ENCODE assay signal across 24 cellular contexts in the genomic region with DNA sequence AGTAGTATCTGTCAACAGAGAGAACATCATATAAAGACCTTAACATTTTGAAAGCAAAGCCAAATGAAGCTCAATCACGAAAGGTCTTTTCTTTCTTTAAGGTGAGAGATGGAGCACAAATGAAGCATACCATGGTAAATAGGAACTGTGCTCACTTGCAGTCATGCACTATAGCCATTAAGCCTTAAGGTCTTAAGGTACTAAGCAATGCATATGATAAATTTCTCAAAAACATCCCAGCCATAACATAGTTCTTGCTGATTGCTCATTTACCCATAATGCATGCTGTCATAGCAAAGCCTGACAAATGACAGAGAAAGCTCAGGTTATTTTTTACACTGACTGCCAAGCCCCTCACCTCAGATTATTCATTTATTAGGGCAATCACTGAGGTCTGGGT.
"Had no signal": no experiment of that assay in that cellular context is flagged by ENCODE, and none has a peak within 500 bp of the region (broad histone marks: within the 10 kb centered on the region; RNA-seq: fewer than 3 reads in every experiment).

No MANE protein-coding gene starts in this region.

- DNase-seq: colonic mucosa; cortex of kidney; dermis blood vessel endothelial cell; dorsolateral prefrontal cortex; effector CD4-positive, alpha-beta T cell; effector CD8-positive, alpha-beta T cell; effector memory CD4-positive, alpha-beta T cell; effector memory CD8-positive, alpha-beta T cell; endodermal cell; erythroblast; esophagus squamous epithelium; foreskin fibroblast; foreskin keratinocyte; foreskin melanocyte; gastrocnemius medialis; glutamatergic neuron; head of caudate nucleus; heart left ventricle; heart right ventricle had no signal

- H3K4me1 ChIP-seq: colonic mucosa, gastrocnemius medialis had no signal

- H3K27me3 ChIP-seq: colonic mucosa, esophagus muscularis mucosa, esophagus squamous epithelium, foreskin keratinocyte, gastrocnemius medialis, gastroesophageal sphincter, heart left ventricle, heart right ventricle had no signal

- H3K4me3 ChIP-seq: colonic mucosa, coronary artery, dorsolateral prefrontal cortex, esophagus muscularis mucosa, esophagus squamous epithelium, gastrocnemius medialis, gastroesophageal sphincter, heart left ventricle, heart right ventricle had no signal

- H3K27me3 Mint-ChIP-seq: dendritic cell treated with granulocyte-macrophage colony-stimulating factor and Interleukin-4, amounts not matched to agents 40 ng/mL and 50 ng/mL, for 4 days; effector memory CD8-positive, alpha-beta T cell had no signal

- H3K9me3 ChIP-seq: colonic mucosa, esophagus muscularis mucosa, esophagus squamous epithelium, gastrocnemius medialis, gastroesophageal sphincter had no signal

- H3K27ac ChIP-seq: colonic mucosa, coronary artery, dorsolateral prefrontal cortex, epithelial cell of prostate, esophagus muscularis mucosa, foreskin keratinocyte, gastrocnemius medialis, gastroesophageal sphincter, heart left ventricle, heart right ventricle had no signal

- H3K36me3 ChIP-seq: colonic mucosa, esophagus muscularis mucosa, esophagus squamous epithelium, gastrocnemius medialis, gastroesophageal sphincter, heart left ventricle, heart right ventricle had no signal

- H3K27ac Mint-ChIP-seq: dendritic cell treated with granulocyte-macrophage colony-stimulating factor and Interleukin-4, amounts not matched to agents 40 ng/mL and 50 ng/mL, for 4 days; effector memory CD8-positive, alpha-beta T cell; endodermal cell had no signal

- ATAC-seq: effector memory CD8-positive, alpha-beta T cell; gastrocnemius medialis; gastroesophageal sphincter; heart left ventricle; heart right ventricle had no signal

- H3K4me3 Mint-ChIP-seq: dendritic cell treated with granulocyte-macrophage colony-stimulating factor and Interleukin-4, amounts not matched to agents 40 ng/mL and 50 ng/mL, for 4 days; effector memory CD8-positive, alpha-beta T cell; endodermal cell had no signal
